ENCODE assay signal across 15 cellular contexts in the genomic region with DNA sequence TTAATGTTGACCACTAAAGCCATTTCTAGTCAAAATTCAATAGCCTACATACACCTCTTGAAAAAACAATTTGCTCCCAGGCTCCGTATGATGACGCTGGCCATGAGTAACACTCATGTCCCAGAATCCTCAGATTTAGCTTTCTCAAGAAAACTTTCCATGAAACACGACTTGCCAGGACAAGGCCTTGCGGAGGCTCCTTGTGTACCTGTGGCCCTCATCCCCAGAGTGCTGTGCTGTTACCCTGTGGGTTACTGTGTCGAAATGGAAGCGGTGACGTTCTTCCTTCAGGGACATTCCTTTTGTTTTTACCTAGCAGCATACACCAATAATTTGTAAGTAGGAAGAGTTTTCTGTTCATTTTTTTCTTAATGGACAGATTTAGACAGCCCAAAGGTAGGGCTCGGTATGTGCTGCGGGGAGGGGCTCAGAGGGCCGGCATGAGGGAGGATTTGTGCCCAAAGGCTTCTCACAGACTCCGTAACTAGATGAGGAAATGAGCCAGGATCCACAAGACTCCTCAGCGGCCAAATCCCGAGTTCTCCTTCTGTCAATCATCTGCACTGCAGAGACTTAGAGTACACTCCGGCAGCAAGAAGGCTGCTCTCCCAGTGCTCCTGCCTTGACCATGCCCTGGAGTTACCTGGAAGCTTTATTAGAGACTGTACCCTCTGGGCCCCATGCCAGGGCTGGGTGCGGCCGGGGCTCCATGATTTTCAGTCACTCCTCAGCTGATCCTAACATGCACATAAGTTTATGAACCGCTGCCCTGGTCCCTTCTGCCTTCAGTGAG. TPM values are rescaled to one million over a fixed set of nuclear protein-coding genes. Genes with fewer than 3 reads are reported as not detected.
DNase-seq lines count a peak whose midpoint lies in the region; ATAC-seq, FAIRE-seq and TF ChIP-seq lines count a peak whose summit lies in the region.
"Had no signal": no experiment of that assay in that cellular context is flagged by ENCODE, and none has a peak within 500 bp of the region (broad histone marks: within the 10 kb centered on the region; RNA-seq: fewer than 3 reads in every experiment).

No MANE protein-coding gene starts in this region.

- no peaks in the 10 kb centered on the region for H3K9me1 ChIP-seq in K562 (ENCODE audit: control insufficient read depth, insufficient read depth, low read length)

- BruUV-seq in K562 (replicated peaks; lab: Mats Ljungman, UMichigan) = no TSS peak

- intact Hi-C loops in K562 (cut with micrococcal nuclease) (no loop called here), sciatic nerve (cut with DNase I) (no loop called here)

- no peak for TF ChIP-seq EP300 in K562 (IDR thresholded peaks at IDR 0.05; ENCODE audit: low read length)

- H3K4me1 ChIP-seq in GM23248 (ENCODE audit: insufficient read depth) (peaks cover 45% of the 10 kb centered on the region), K562 (replicated peaks in 1 of 2; ENCODE audit: control insufficient read depth in 2 of 2, insufficient read depth in 2 of 2, low read length in 2 of 2) (no peaks in the 10 kb centered on the region; a peak in 2 of 5 replicates), right atrium auricular region (peaks cover 0 to 19% of the 10 kb centered on the region in 2 donors)

- DNase-seq in GM23248 (no peak), K562 (ENCODE audit: extremely low read depth in 1 of 4, low spot score in 3 of 4) (no peak), right atrium auricular region (ENCODE audit: low spot score) (no peak), sciatic nerve (ENCODE audit: low spot score) (no peak), NCI-H510A treated with DMSO at 0.1 percent for 48 hours (lab: John Stamatoyannopoulos, UW) (no peak), activated gamma-delta T cell (lab: John Stamatoyannopoulos, UW) (no peak), WERI-Rb-1 (no peak)
- DNase-seq: ACHN; activated CD8-positive, alpha-beta T cell treated with anti-CD3 and anti-CD28 coated beads for 36 hours; CD8-positive, alpha-beta T cell; KBM-7 had no signal

- in situ Hi-C loops in GM23248 (cut with MboI) (no loop called here), K562 (cut with MboI) (no loop called here)

- H3K27ac ChIP-seq in GM23248 (peak overlapping the region; percentile 29; the same call in 1 of the 2 replicates), K562 (ENCODE audit: extremely low read depth, low read depth, low read length) (no peak overlapping the region), right atrium auricular region (peak overlapping the region; percentile 14 to 56), WERI-Rb-1 (no peak overlapping the region)
- H3K27ac ChIP-seq: SK-N-MC had no signal

- WGBS in GM23248 (ENCODE audit: low coverage in 1 of 2, low lambda C conversion rate in 2 of 2, missing lambda C conversion rate in 2 of 2), 2 experiments = 84 to 86% methylated on average over 17 of the region's 17 CpGs
- 13% methylated on average over 17 of the region's 17 CpGs for WGBS in K562 (ENCODE audit: insufficient coverage, low coverage, missing lambda C conversion rate)

- TF ChIP-seq CTCF in K562 (IDR thresholded peaks at IDR 0.05 in 2 of 3, conservative IDR thresholded peaks at IDR 0.05 in 1 of 3; ENCODE audit: insufficient read depth in 2 of 3, low read depth in 1 of 3, low read length in 3 of 3) (no peak), right atrium auricular region (IDR thresholded peaks at IDR 0.05) (no peak), WERI-Rb-1 (IDR thresholded peaks at IDR 0.05; ENCODE audit: low read depth, low read length) (no peak)

- ATAC-seq in K562 (peak; percentile 43; the same call in 1 of the 3 replicates), sciatic nerve (peak; percentile 31), HG02678 (IDR thresholded peaks at IDR 0.05; ENCODE audit: unreplicated experiment) (no peak)
- ATAC-seq: activated CD8-positive, alpha-beta T cell treated with anti-CD3 and anti-CD28 coated beads for 36 hours; CD8-positive, alpha-beta T cell had no signal

- TF ChIP-seq POLR2A in K562 (conservative IDR thresholded peaks at IDR 0.05) = no peak

- CTCF ChIA-PET in K562 (lab: Yijun Ruan, JAX; ENCODE audit: low intra/inter-chr PET ratio) = no interaction called here

- no peak overlapping the region for H3K4me3 ChIP-seq in GM23248
- H3K4me3 ChIP-seq in K562 = no peak overlapping the region
- H3K4me3 ChIP-seq in right atrium auricular region = no peak overlapping the region
- H3K4me3 ChIP-seq in WERI-Rb-1 (ENCODE audit: low read depth, low read length) = no peak overlapping the region
- H3K4me3 ChIP-seq: HAP-1, SK-N-MC had no signal

- no peak overlapping the region for H2AFZ ChIP-seq in GM23248
- peak overlapping the region; percentile 5; the same call in 1 of the 2 replicates for H2AFZ ChIP-seq in K562 (ENCODE audit: low read depth, low read length)

- H4K20me1 ChIP-seq in GM23248 (ENCODE audit: insufficient read depth) = peaks cover 10% of the 10 kb centered on the region; the same call in 1 of the 2 replicates
- H4K20me1 ChIP-seq in K562 (replicated peaks; ENCODE audit: control insufficient read depth, insufficient read depth, low read length) = no peaks in the 10 kb centered on the region

- H3K27me3 ChIP-seq in GM23248 (replicated peaks; ENCODE audit: insufficient read depth) (no peaks in the 10 kb centered on the region), K562 (ENCODE audit: control insufficient read depth in 2 of 2, insufficient read depth in 2 of 2, low read length in 2 of 2) (peaks cover under 1 to 19% of the 10 kb centered on the region in 2 experiments; a peak in 3 of 5 replicates), right atrium auricular region (no peaks in the 10 kb centered on the region), WERI-Rb-1 (ENCODE audit: insufficient read depth, low read depth, severe bottlenecking) (no peaks in the 10 kb centered on the region)

- H3F3A ChIP-seq in GM23248 (ENCODE audit: insufficient read depth) = peaks cover 29% of the 10 kb centered on the region

- no peaks in the 10 kb centered on the region for H3K9me2 ChIP-seq in GM23248 (ENCODE audit: insufficient read depth)

- FAIRE-seq in K562 (lab: Jason Lieb, UNC) = no peak
- FAIRE-seq: TTC549 had no signal

- no peak for TF ChIP-seq RAD21 in K562 (CRISPR knock-in tag; conservative IDR thresholded peaks at IDR 0.05 in 1 of 2, IDR thresholded peaks at IDR 0.05 in 1 of 2)

- peaks cover 100% of the 10 kb centered on the region for H3K79me2 ChIP-seq in GM23248 (ENCODE audit: insufficient read depth)
- H3K79me2 ChIP-seq in K562 (ENCODE audit: control insufficient read depth, insufficient read depth, low read length) = no peaks in the 10 kb centered on the region

- H3K9ac ChIP-seq in GM23248 = no peak overlapping the region
- H3K9ac ChIP-seq in K562 (ENCODE audit: insufficient read depth in 1 of 2, low read depth in 2 of 2, low read length in 2 of 2) = no peak overlapping the region

- no peaks in the 10 kb centered on the region for H3K9me3 ChIP-seq in GM23248 (ENCODE audit: low read depth)
- no peaks in the 10 kb centered on the region for H3K9me3 ChIP-seq in K562 (replicated peaks; ENCODE audit: control insufficient read depth, insufficient read depth, low read depth, low read length)
- H3K9me3 ChIP-seq in right atrium auricular region = no peaks in the 10 kb centered on the region
- H3K9me3 ChIP-seq in WERI-Rb-1 (ENCODE audit: severe bottlenecking) = no peaks in the 10 kb centered on the region

- H3K4me2 ChIP-seq in GM23248 (ENCODE audit: unreplicated experiment) = no peak overlapping the region
- no peak overlapping the region; the same call in 1 of the 2 replicates for H3K4me2 ChIP-seq in K562 (ENCODE audit: insufficient read depth, low read length)

- H3K36me3 ChIP-seq in GM23248 (ENCODE audit: low read depth) = peaks cover 1% of the 10 kb centered on the region; the same call in 1 of the 2 replicates
- no peaks in the 10 kb centered on the region for H3K36me3 ChIP-seq in K562 (ENCODE audit: control insufficient read depth, insufficient read depth, low read length)
- no peaks in the 10 kb centered on the region for H3K36me3 ChIP-seq in right atrium auricular region
- H3K36me3 ChIP-seq in WERI-Rb-1 = peaks cover 2% of the 10 kb centered on the region
- H3K36me3 ChIP-seq: HAP-1 had no signal

- POLR2A ChIA-PET in K562 (lab: Yijun Ruan, JAX) = interaction anchor here (1.2 kb wide), 1 partner anchor 14 kb away, joined by 3 read pairs; no protein-coding TSS in a partner anchor

TF ChIP-seq in K562, 482 proteins besides CTCF, POLR2A, EP300 and RAD21 (continues in another document):
- TF ChIP-seq FOSL1 (tag; conservative IDR thresholded peaks at IDR 0.05) (0 out of 2 replicates have a peak, but pooled peaks have one; percentile 16), MTF1 (CRISPR knock-in tag; IDR thresholded peaks at IDR 0.05; ENCODE audit: borderline replicate concordance) (no peak), TFAM (CRISPR knock-in tag; conservative IDR thresholded peaks at IDR 0.05) (no peak), IFI16 (CRISPR knock-in tag; IDR thresholded peaks at IDR 0.05) (no peak)

RNA-seq across cellular contexts. Expression of a gene that starts 17.8 kb away (rescaled TPM):
- total RNA-seq in GM23248 (2014; rRNA removed; shearing (Covaris generic)) = 309 and 315 TPM in 2 replicates
- 265 TPM in 2 replicates for polyA plus RNA-seq in GM23248 (2016; fragmentation: Nextera tagmentation; extraction: Ambion mirVana)
- total RNA-seq in K562 (2011; cell fraction: chromatin; rRNA removed; ENCODE audit: low replicate concordance) = 1.7 and 2.8 TPM in 2 replicates
- total RNA-seq in K562 (2011; cell fraction: nucleolus; rRNA removed) = 0.13 and 0.50 TPM in 2 replicates
- 0.88 and 2.5 TPM in 2 replicates for total RNA-seq in K562 (2011; cell fraction: nucleoplasm; rRNA removed)
- 3.3 and 3.6 TPM in 2 replicates for total RNA-seq in K562 (2014; rRNA removed)
- 6.0 and 6.6 TPM in 2 replicates for total RNA-seq in K562 (2014; rRNA removed; fragmentation: Illumina TruSeq; extraction: Trizol)
- total RNA-seq in K562 (2015; rRNA removed; fragmentation: Illumina TruSeq; extraction: Trizol) = 4.9 and 5.6 TPM in 2 replicates
- 3.7 and 4.1 TPM in 2 replicates for total RNA-seq in K562 (2021)
- polyA plus RNA-seq in K562 (2011; rRNA removed) = 4.6 and 7.5 TPM in 2 replicates
- 0.82 and 5.4 TPM in 2 replicates for polyA plus RNA-seq in K562 (2011; cell fraction: cytosol; rRNA removed)
- polyA plus RNA-seq in K562 (2011; cell fraction: nucleus; rRNA removed) = 1.5 and 4.3 TPM in 2 replicates
- 3.2 and 4.9 TPM in 2 replicates for polyA plus RNA-seq in K562 (2012)
- 4.2 and 5.4 TPM in 2 replicates for polyA plus RNA-seq in K562 (2014; fragmentation: Illumina TruSeq; extraction: Trizol)
- polyA plus RNA-seq in K562 (2014; fragmentation: Nextera tagmentation; extraction: Ambion mirVana) = 1 to 10 TPM; 2.6 to 2.7 TPM
- polyA plus RNA-seq in K562 (2014; rRNA removed) = 2.8 and 3.0 TPM in 2 replicates
- 3.9 and 9.8 TPM in 2 replicates for polyA minus RNA-seq in K562 (2011; rRNA and poly(A)+ RNA removed)
- 1.4 and 3.4 TPM in 2 replicates for polyA minus RNA-seq in K562 (2011; cell fraction: cytosol; rRNA and poly(A)+ RNA removed)
- 0.67 and 3.6 TPM in 2 replicates for polyA minus RNA-seq in K562 (2011; cell fraction: nucleus; rRNA and poly(A)+ RNA removed)
- 10 to 100 TPM; 29.1 to 45.4 TPM for total RNA-seq in right atrium auricular region
- 67.8 TPM for total RNA-seq in sciatic nerve
- total RNA-seq: activated CD8-positive, alpha-beta T cell treated with anti-CD3 and anti-CD28 coated beads for 36 hours; CD8-positive, alpha-beta T cell had no signal

Comparison
In these comparisons a context has a peak if more than half of its experiments do, and no peak if none do; other contexts are left out.
1. H3K27ac ChIP-seq: peak in GM23248 (single experiment) and right atrium auricular region (2 of 2); none in K562 (single experiment) and WERI-Rb-1 (single experiment).